ENCODE assay signal across 33 cellular contexts in the genomic region with DNA sequence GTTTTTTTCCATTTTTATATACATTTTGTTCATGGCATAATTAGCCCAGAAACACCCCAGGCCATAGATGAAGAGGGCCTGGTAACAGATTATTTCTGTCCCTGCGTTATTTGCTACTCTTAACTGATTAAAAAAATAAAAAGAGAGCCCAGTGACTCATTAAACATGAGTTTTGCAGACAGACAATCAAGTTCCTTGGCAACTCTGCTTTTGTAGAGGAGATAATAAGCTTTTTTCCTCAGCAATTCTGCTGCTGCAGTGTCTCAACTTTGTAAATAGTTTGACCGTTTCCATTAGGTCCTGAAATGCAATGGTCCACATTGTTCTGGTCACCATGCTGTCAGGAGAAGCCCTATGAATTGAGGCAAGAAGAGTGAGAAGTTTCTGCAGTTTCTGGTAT.
DNase-seq lines count a peak whose midpoint lies in the region; ATAC-seq, FAIRE-seq and TF ChIP-seq lines count a peak whose summit lies in the region.
"Had no signal": no experiment of that assay in that cellular context is flagged by ENCODE, and none has a peak within 500 bp of the region (broad histone marks: within the 10 kb centered on the region; RNA-seq: fewer than 3 reads in every experiment).

No MANE protein-coding gene starts in this region.

- no peaks in the 10 kb centered on the region for H3K36me3 ChIP-seq in IMR-90 (ENCODE audit: control insufficient read depth, insufficient read depth, low read length)
- no peaks in the 10 kb centered on the region for H3K36me3 ChIP-seq in keratinocyte (ENCODE audit: control insufficient read depth in 2 of 2, extremely low read depth in 1 of 2, insufficient read depth in 2 of 2, low read length in 2 of 2)
- H3K36me3 ChIP-seq in naive thymus-derived CD4-positive, alpha-beta T cell (ENCODE audit: control insufficient read depth in 2 of 3, insufficient read depth in 3 of 3, low read length in 3 of 3): peaks cover 0 to 56% (median 0%) of the 10 kb centered on the region in 3 experiments
- H3K36me3 ChIP-seq: esophagus muscularis mucosa, ovary had no signal

- TF ChIP-seq EP300 in A549 (IDR thresholded peaks at IDR 0.05): no peak

- H3K9me3 Mint-ChIP-seq in naive thymus-derived CD4-positive, alpha-beta T cell: peaks cover 0 to 3% (median 0%) of the 10 kb centered on the region in 11 donors
- H3K9me3 Mint-ChIP-seq: activated CD4-positive, alpha-beta T cell treated with anti-CD3 and anti-CD28 coated beads, Interleukin-2, amount 10 ng/mL, durations not matched to agents 24 days and 14 days; activated T-cell treated with anti-CD3 and anti-CD28 coated beads, Interleukin-2, amount 50 U/mL, for 24 hours; CD8-positive, alpha-beta T cell; immature natural killer cell; nephron progenitor cell had no signal

- DNase-seq in A549 (ENCODE audit: low read depth in 1 of 2, low spot score in 1 of 2) (no peak), IMR-90 (peak; percentile 45), choroid plexus epithelial cell (ENCODE audit: low read depth) (peak; percentile 61), keratinocyte (ENCODE audit: low read depth, low spot score) (no peak), GM10248 (ENCODE audit: extremely low spot score) (no peak), NCI-H1417 (lab: John Stamatoyannopoulos, UW) (no peak)
- no peak for DNase-seq in stimulated activated naive CD4-positive, alpha-beta T cell treated with Interleukin-2 at 50 U/mL for 16 hours (lab: John Stamatoyannopoulos, UW)
- no peak for DNase-seq in naive thymus-derived CD4-positive, alpha-beta T cell
- DNase-seq: activated CD4-positive, alpha-beta T cell treated with anti-CD3 and anti-CD28 coated beads, Interleukin-2, amount 10 ng/mL, durations not matched to agents 24 days and 14 days; activated effector memory CD4-positive, alpha-beta T cell treated with anti-CD3 and anti-CD28 coated beads, Interleukin-2, amount 50 U/mL, for 16 hours; activated T-cell treated with anti-CD3 and anti-CD28 coated beads, Interleukin-2, amount 50 U/mL, for 24 hours; anterior cingulate cortex; caudate nucleus; CD8-positive, alpha-beta T cell; DMS 273 treated with DMSO at 0.1 percent for 48 hours; immature natural killer cell; Karpas-422; mammary epithelial cell; NCI-H146; NCI-H345; nephron progenitor cell; ovary; SIG-M5; small intestine; stimulated activated naive CD4-positive, alpha-beta T cell; T1000 had no signal

- no peak overlapping the region for H3K56ac ChIP-seq in IMR-90 (ENCODE audit: extremely low read depth, insufficient read depth, low read length)

- peaks cover 0 to 6% (median 2%) of the 10 kb centered on the region in 7 donors for H3K4me1 Mint-ChIP-seq in naive thymus-derived CD4-positive, alpha-beta T cell
- H3K4me1 Mint-ChIP-seq: activated CD4-positive, alpha-beta T cell treated with anti-CD3 and anti-CD28 coated beads, Interleukin-2, amount 10 ng/mL, durations not matched to agents 24 days and 14 days had no signal

- H3K23ac ChIP-seq in IMR-90 (ENCODE audit: low read depth, low read length): no peak overlapping the region

- H3K14ac ChIP-seq in IMR-90 (replicated peaks; ENCODE audit: low read depth, low read length): peak overlapping the region; percentile 57

- CTCF ChIA-PET in A549 (lab: Yijun Ruan, JAX) (interaction anchor here (0.6 kb wide), 1 partner anchor 193 kb away, joined by 4 read pairs; no protein-coding TSS in a partner anchor), IMR-90 (lab: Yijun Ruan, JAX) (no interaction called here), GM10248 (lab: Yijun Ruan, JAX) (interaction anchor here (4.7 kb wide), 1 partner anchor 8 kb away, joined by 33 read pairs; no protein-coding TSS in a partner anchor)
- CTCF ChIA-PET in naive thymus-derived CD4-positive, alpha-beta T cell (lab: Charles Lee): no interaction called here

- peak overlapping the region in 1 of 2 experiments; percentile 56; a peak in 2 of 4 replicates for H4K8ac ChIP-seq in IMR-90 (ENCODE audit: low read depth in 2 of 2, low read length in 2 of 2)

- peak overlapping the region; percentile 12; the same call in 1 of the 3 replicates for H2BK15ac ChIP-seq in IMR-90 (ENCODE audit: low read depth, low read length)

- no peaks in the 10 kb centered on the region for H3K79me2 ChIP-seq in keratinocyte (ENCODE audit: control insufficient read depth, insufficient read depth, low read length)

- intact Hi-C loops in IMR-90 (cut with micrococcal nuclease): no loop called here
- intact Hi-C loops in naive thymus-derived CD4-positive, alpha-beta T cell (cut with micrococcal nuclease): no loop called here

- peaks cover 50% of the 10 kb centered on the region for H3K4me1 ChIP-seq in A549
- H3K4me1 ChIP-seq in IMR-90 (ENCODE audit: control insufficient read depth, insufficient read depth, low read length): peaks cover 23% of the 10 kb centered on the region
- peaks cover 20% of the 10 kb centered on the region for H3K4me1 ChIP-seq in keratinocyte (ENCODE audit: control insufficient read depth, extremely low read depth, insufficient read depth, low read length)
- H3K4me1 ChIP-seq in naive thymus-derived CD4-positive, alpha-beta T cell (ENCODE audit: control insufficient read depth in 2 of 2, insufficient read depth in 2 of 2, low read length in 2 of 2): no peaks in the 10 kb centered on the region

- H2AK5ac ChIP-seq in IMR-90 (ENCODE audit: low read depth, low read length): no peak overlapping the region; the same call in 1 of the 2 replicates

- no TSS peak for BruUV-seq in IMR-90 (replicated peaks; lab: Mats Ljungman, UMichigan)

- H3K9me3 ChIP-seq in A549 (no peaks in the 10 kb centered on the region), IMR-90 (ENCODE audit: control insufficient read depth, insufficient read depth, low read length) (no peaks in the 10 kb centered on the region), keratinocyte (ENCODE audit: control insufficient read depth, low read depth, low read length) (no peaks in the 10 kb centered on the region)
- no peaks in the 10 kb centered on the region for H3K9me3 ChIP-seq in naive thymus-derived CD4-positive, alpha-beta T cell (ENCODE audit: control insufficient read depth in 2 of 3, low read length in 3 of 3)
- H3K9me3 ChIP-seq: esophagus muscularis mucosa, ovary had no signal

- H2BK120ac ChIP-seq in IMR-90 (ENCODE audit: low read depth, low read length): peak overlapping the region; percentile 31

- no peak overlapping the region; the same call in 1 of the 2 replicates for H4K5ac ChIP-seq in IMR-90 (ENCODE audit: low read depth, low read length)

- H3K4me3 Mint-ChIP-seq in naive thymus-derived CD4-positive, alpha-beta T cell: no peak overlapping the region
- H3K4me3 Mint-ChIP-seq: activated CD4-positive, alpha-beta T cell treated with anti-CD3 and anti-CD28 coated beads, Interleukin-2, amount 10 ng/mL, durations not matched to agents 24 days and 14 days; activated naive CD8-positive, alpha-beta T cell; activated T-cell treated with anti-CD3 and anti-CD28 coated beads, Interleukin-2, amount 50 U/mL, for 24 hours; B cell; CD8-positive, alpha-beta T cell; immature natural killer cell; nephron progenitor cell had no signal

- peak overlapping the region; percentile 71 to 99; a peak in 5 of 6 replicates for H3K27ac ChIP-seq in A549
- no peak overlapping the region for H3K27ac ChIP-seq in IMR-90 (ENCODE audit: insufficient read depth, low read length)
- H3K27ac ChIP-seq in keratinocyte (ENCODE audit: control insufficient read depth, insufficient read depth, low read length): no peak overlapping the region
- no peak overlapping the region for H3K27ac ChIP-seq in naive thymus-derived CD4-positive, alpha-beta T cell (ENCODE audit: low read depth, low read length)
- H3K27ac ChIP-seq: esophagus muscularis mucosa, ovary had no signal

- FAIRE-seq in A549 (lab: Jason Lieb, UNC) (no peak), keratinocyte (lab: Jason Lieb, UNC) (no peak)
- FAIRE-seq: GM12878, GM19239, H1, RCC 7860, small intestine had no signal

- dilution Hi-C loops in IMR-90 (cut with HindIII; ENCODE audit: low sequenced_read_pairs, unreplicated experiment): no loop called here
- dilution Hi-C loops in keratinocyte (cut with MboI; ENCODE audit: extremely low pct_ligation_motif_present, low sequenced_read_pairs): no loop called here

- H3K9me1 ChIP-seq in IMR-90 (ENCODE audit: insufficient read depth, low read length) (peaks cover 10% of the 10 kb centered on the region), keratinocyte (ENCODE audit: control insufficient read depth, extremely low read depth, insufficient read depth, low read length) (no peaks in the 10 kb centered on the region)

- peaks cover 0 to 47% (median 32%) of the 10 kb centered on the region in 5 donors for H3K36me3 Mint-ChIP-seq in naive thymus-derived CD4-positive, alpha-beta T cell

- TF ChIP-seq RAD21 in A549 (conservative IDR thresholded peaks at IDR 0.05 in 1 of 2, IDR thresholded peaks at IDR 0.05 in 1 of 2) (no peak), IMR-90 (IDR thresholded peaks at IDR 0.05; ENCODE audit: low read length) (no peak)

- peak overlapping the region; percentile 32 for H2BK5ac ChIP-seq in IMR-90 (ENCODE audit: low read depth, low read length, poor library complexity, severe bottlenecking)

- no peak for ATAC-seq in A549
- no peak for ATAC-seq in IMR-90 (ENCODE audit: low read depth)
- ATAC-seq in naive thymus-derived CD4-positive, alpha-beta T cell: no peak
- ATAC-seq: CD8-positive, alpha-beta T cell; GM12878 had no signal

- H2AK9ac ChIP-seq in IMR-90 (replicated peaks; ENCODE audit: low read depth, low read length, poor library complexity): no peak overlapping the region

- H4K91ac ChIP-seq in IMR-90 (ENCODE audit: insufficient read depth, low read depth, low read length): 0 out of 2 replicates have a peak overlapping the region, but pooled peaks have one; percentile 37

- peak overlapping the region; percentile 45; the same call in 1 of the 2 replicates for H3K4ac ChIP-seq in IMR-90 (ENCODE audit: low read depth, low read length)

- H3K18ac ChIP-seq in IMR-90 (ENCODE audit: low read depth, low read length): peak overlapping the region; percentile 22; the same call in 1 of the 2 replicates

- no peak for TF ChIP-seq POLR2A in A549 (IDR thresholded peaks at IDR 0.05; ENCODE audit: low read length)
- TF ChIP-seq POLR2A in IMR-90 (IDR thresholded peaks at IDR 0.05; ENCODE audit: low read depth, low read length): no peak

- H3K9ac ChIP-seq in IMR-90 (ENCODE audit: low read depth, low read length) (no peak overlapping the region), keratinocyte (ENCODE audit: control insufficient read depth, extremely low read depth, insufficient read depth, low read length) (no peak overlapping the region)

- no peak overlapping the region for H3K4me2 ChIP-seq in A549
- no peak overlapping the region for H3K4me2 ChIP-seq in IMR-90 (ENCODE audit: low read depth, low read length)
- no peak overlapping the region for H3K4me2 ChIP-seq in keratinocyte (ENCODE audit: control insufficient read depth, extremely low read depth, insufficient read depth, low read depth, low read length)

- no peak for TF ChIP-seq CTCF in A549 (IDR thresholded peaks at IDR 0.05)
- no peak for TF ChIP-seq CTCF in IMR-90 (conservative IDR thresholded peaks at IDR 0.05; ENCODE audit: low read depth, low read length)
- TF ChIP-seq CTCF in choroid plexus epithelial cell (conservative IDR thresholded peaks at IDR 0.05; ENCODE audit: low read depth, low read length): no peak
- TF ChIP-seq CTCF in keratinocyte (optimal IDR thresholded peaks at IDR 0.05 in 1 of 3, IDR thresholded peaks at IDR 0.05 in 1 of 3, conservative IDR thresholded peaks at IDR 0.05 in 1 of 3; ENCODE audit: extremely low read depth in 1 of 3, insufficient read depth in 2 of 3, low read length in 3 of 3): no peak
- no peak for TF ChIP-seq CTCF in GM10248 (IDR thresholded peaks at IDR 0.05; ENCODE audit: control extremely low read depth, extremely low read depth, low read depth, missing control alignments)

- peak overlapping the region; percentile 38 for H2BK20ac ChIP-seq in IMR-90 (ENCODE audit: low read depth, low read length)

- peaks cover 0 to 28% of the 10 kb centered on the region in 2 experiments; a peak in 2 of 4 replicates for H3K79me1 ChIP-seq in IMR-90 (ENCODE audit: low read depth in 1 of 2, low read length in 2 of 2)

- H3K27ac Mint-ChIP-seq in naive thymus-derived CD4-positive, alpha-beta T cell: no peak overlapping the region
- H3K27ac Mint-ChIP-seq: activated CD4-positive, alpha-beta T cell treated with anti-CD3 and anti-CD28 coated beads, Interleukin-2, amount 10 ng/mL, durations not matched to agents 24 days and 14 days; activated naive CD8-positive, alpha-beta T cell; activated T-cell treated with anti-CD3 and anti-CD28 coated beads, Interleukin-2, amount 50 U/mL, for 24 hours; B cell; CD8-positive, alpha-beta T cell; immature natural killer cell; nephron progenitor cell had no signal

- POLR2A ChIA-PET in A549 (lab: Yijun Ruan, JAX) (no interaction called here), IMR-90 (lab: Charles Lee; ENCODE audit: unreplicated experiment) (no interaction called here), GM10248 (lab: Yijun Ruan, JAX) (no interaction called here)
- POLR2A ChIA-PET in naive thymus-derived CD4-positive, alpha-beta T cell (lab: Charles Lee): no interaction called here

- no peaks in the 10 kb centered on the region for H3K27me3 Mint-ChIP-seq in naive thymus-derived CD4-positive, alpha-beta T cell
- H3K27me3 Mint-ChIP-seq: activated CD4-positive, alpha-beta T cell treated with anti-CD3 and anti-CD28 coated beads, Interleukin-2, amount 10 ng/mL, durations not matched to agents 24 days and 14 days; activated naive CD8-positive, alpha-beta T cell; activated T-cell treated with anti-CD3 and anti-CD28 coated beads, Interleukin-2, amount 50 U/mL, for 24 hours; B cell had no signal

- H4K20me1 ChIP-seq in IMR-90 (ENCODE audit: insufficient read depth, low read length): no peaks in the 10 kb centered on the region
- H4K20me1 ChIP-seq in keratinocyte (ENCODE audit: control insufficient read depth, extremely low read depth, insufficient read depth, low read length): no peaks in the 10 kb centered on the region

- no peak overlapping the region for H3K4me3 ChIP-seq in A549
- H3K4me3 ChIP-seq in IMR-90 (ENCODE audit: insufficient read depth, low read depth, low read length): no peak overlapping the region
- H3K4me3 ChIP-seq in choroid plexus epithelial cell (ENCODE audit: low read depth, low read length): no peak overlapping the region
- H3K4me3 ChIP-seq in keratinocyte (ENCODE audit: control insufficient read depth in 2 of 3, extremely low read depth in 1 of 3, insufficient read depth in 2 of 3, low read depth in 1 of 3, low read length in 3 of 3): no peak overlapping the region
- H3K4me3 ChIP-seq in naive thymus-derived CD4-positive, alpha-beta T cell (ENCODE audit: low read length): no peak overlapping the region
- H3K4me3 ChIP-seq: esophagus muscularis mucosa, GM12878, ovary had no signal

- no peaks in the 10 kb centered on the region for H3K27me3 ChIP-seq in IMR-90 (ENCODE audit: control insufficient read depth, insufficient read depth, low read length)
- no peaks in the 10 kb centered on the region for H3K27me3 ChIP-seq in keratinocyte (ENCODE audit: control insufficient read depth, extremely low read depth, insufficient read depth, low read length)
- H3K27me3 ChIP-seq in naive thymus-derived CD4-positive, alpha-beta T cell (ENCODE audit: control insufficient read depth in 2 of 2, insufficient read depth in 2 of 2, low read length in 2 of 2): no peaks in the 10 kb centered on the region
- H3K27me3 ChIP-seq: esophagus muscularis mucosa, ovary had no signal

- H2AFZ ChIP-seq in IMR-90 (replicated peaks; ENCODE audit: low read length, poor library complexity) (no peak overlapping the region), keratinocyte (ENCODE audit: control insufficient read depth, low read length) (peak overlapping the region; percentile 25)

- in situ Hi-C loops in IMR-90 (cut with MboI; ENCODE audit: low sequenced_read_pairs): no loop called here

- 83% methylated on average over 2 of the region's 2 CpGs for WGBS in A549 (ENCODE audit: missing lambda C conversion rate)
- WGBS in IMR-90 (ENCODE audit: extremely low coverage in 2 of 2, insufficient read length in 1 of 2), 2 experiments: no CpG with 5 or more reads among the region's 2 CpGs

Comparison
In these comparisons a context has a peak if more than half of its experiments do, and no peak if none do; other contexts are left out.
1. DNase-seq: peak in IMR-90 (single experiment) and choroid plexus epithelial cell (single experiment); none in A549 (0 of 2), keratinocyte (single experiment), stimulated activated naive CD4-positive, alpha-beta T cell treated with Interleukin-2 at 50 U/mL for 16 hours (single experiment), GM10248 (single experiment), NCI-H1417 (0 of 3) and naive thymus-derived CD4-positive, alpha-beta T cell (0 of 9).
2. H3K27ac ChIP-seq: peak in A549 (2 of 2); none in IMR-90 (single experiment), keratinocyte (single experiment) and naive thymus-derived CD4-positive, alpha-beta T cell (single experiment).
3. CTCF ChIA-PET loops: an anchor here in A549 (0.6 kb wide) and GM10248 (4.7 kb wide); none called in IMR-90 and naive thymus-derived CD4-positive, alpha-beta T cell.